13 cellular contexts compared by ENCODE assay signal in the genomic region with DNA sequence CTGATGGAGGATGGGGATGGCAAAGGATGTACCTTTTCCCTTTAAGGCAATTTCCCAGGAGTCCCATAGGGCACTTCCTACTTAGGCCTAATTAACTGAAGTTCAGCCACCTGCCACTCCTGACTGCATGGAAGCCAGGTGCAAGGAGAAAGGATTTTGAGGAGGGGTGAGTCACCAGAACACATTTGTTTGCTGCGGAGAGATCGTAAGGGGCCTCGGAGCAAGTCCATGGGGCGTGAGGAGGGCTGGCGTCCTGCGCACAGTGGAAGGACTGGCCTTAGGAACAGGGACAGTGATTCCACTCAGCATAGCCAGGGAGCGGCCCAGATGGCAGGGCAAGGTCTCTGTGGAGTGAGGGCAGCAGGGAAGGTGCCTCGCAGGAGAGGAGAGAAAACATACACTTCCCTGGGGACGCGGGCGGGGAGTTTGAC. TPM values are rescaled to one million over a fixed set of nuclear protein-coding genes. Genes with fewer than 3 reads are reported as not detected.
A peak's percentile ranks its signal among the peaks of the same experiment; 100 is the strongest.
DNase-seq lines count a peak whose midpoint lies in the region; TF ChIP-seq lines count a peak whose summit lies in the region.
"Had no signal": no experiment of that assay in that cellular context is flagged by ENCODE, and none has a peak within 500 bp of the region (broad histone marks: within the 10 kb centered on the region; RNA-seq: fewer than 3 reads in every experiment).

No MANE protein-coding gene starts in this region.

- no peak overlapping the region for H4K91ac ChIP-seq in H9 (ENCODE audit: insufficient read length, low read depth, low read length)

- H2AFZ ChIP-seq in H9 (ENCODE audit: low read length) (no peak overlapping the region), SK-N-SH (ENCODE audit: low read depth) (no peak overlapping the region)

- H3K36me3 ChIP-seq in esophagus muscularis mucosa (peaks cover 3 to 15% (median 8%) of the 10 kb centered on the region in 4 donors), SK-N-SH (replicated peaks in 1 of 2; ENCODE audit: control insufficient read depth in 1 of 2, insufficient read depth in 2 of 2, low read length in 1 of 2) (peaks cover 0 to 6% of the 10 kb centered on the region in 2 experiments)
- H3K36me3 ChIP-seq: HAP-1 had no signal

- H3K4me1 ChIP-seq in H9 (ENCODE audit: insufficient read depth, low read length) (peaks cover 2% of the 10 kb centered on the region; the same call in 1 of the 2 replicates), esophagus muscularis mucosa (peaks cover 0 to 9% (median 6%) of the 10 kb centered on the region in 4 donors), SK-N-SH (ENCODE audit: control insufficient read depth in 1 of 2, insufficient read depth in 2 of 2, low read depth in 1 of 2, low read length in 1 of 2) (no peaks in the 10 kb centered on the region)
- H3K4me1 ChIP-seq: HAP-1 had no signal

- no peak overlapping the region for H3K4ac ChIP-seq in H9 (ENCODE audit: low read depth, low read length)

- no peak overlapping the region for H2BK120ac ChIP-seq in H9 (ENCODE audit: low read depth, low read length, poor library complexity, severe bottlenecking)

- peak overlapping the region in 1 of 2 experiments; percentile 16; a peak in 1 of 5 replicates for H3K4me3 Mint-ChIP-seq in H9
- H3K4me3 Mint-ChIP-seq: activated CD8-positive, alpha-beta memory T cell treated with anti-CD3 and anti-CD28 coated beads, Interleukin-2, amount 10 ng/mL, durations not matched to agents 7 days and 5 days; activated naive CD8-positive, alpha-beta T cell treated with anti-CD3 and anti-CD28 coated beads for 36 hours had no signal

- H3K4me3 ChIP-seq in esophagus muscularis mucosa (no peak overlapping the region), SK-N-SH (ENCODE audit: low read depth in 2 of 2, low read length in 1 of 2) (no peak overlapping the region)
- H3K4me3 ChIP-seq: HAP-1 had no signal

- H3K9ac ChIP-seq in H9 (ENCODE audit: extremely low read depth, insufficient read length, low read length) (no peak overlapping the region), SK-N-SH (no peak overlapping the region)

- TF ChIP-seq CTCF in 22Rv1 (IDR thresholded peaks at IDR 0.05) (no peak), H9 (conservative IDR thresholded peaks at IDR 0.05) (no peak), esophagus muscularis mucosa (IDR thresholded peaks at IDR 0.05) (no peak), GM10248 (IDR thresholded peaks at IDR 0.05; ENCODE audit: control extremely low read depth, extremely low read depth, low read depth, missing control alignments) (no peak), SK-N-SH (IDR thresholded peaks at IDR 0.05) (no peak)

- DNase-seq in H9 (no peak), NCI-H2196 treated with DMSO at 0.1 percent for 48 hours (lab: John Stamatoyannopoulos, UW; ENCODE audit: unreplicated experiment) (peak; percentile 38), cerebellar cortex (ENCODE audit: low spot score) (peak; percentile 84), esophagus muscularis mucosa (ENCODE audit: extremely low spot score) (no peak), GM10248 (ENCODE audit: extremely low spot score) (no peak), RKO (ENCODE audit: low spot score) (no peak), SK-N-SH (no peak)
- DNase-seq: activated CD8-positive, alpha-beta memory T cell treated with anti-CD3 and anti-CD28 coated beads, Interleukin-2, amount 10 ng/mL, durations not matched to agents 7 days and 5 days; activated naive CD8-positive, alpha-beta T cell treated with anti-CD3 and anti-CD28 coated beads for 36 hours; MM.1S had no signal

- no peak overlapping the region for H4K5ac ChIP-seq in H9 (ENCODE audit: insufficient read length, low read depth, low read length)

- no peak overlapping the region for H2AK5ac ChIP-seq in H9 (ENCODE audit: insufficient read length, low read length)

- H3K56ac ChIP-seq in H9 (ENCODE audit: insufficient read length, low read depth, low read length), result no peak overlapping the region

- H3K79me1 ChIP-seq in H9 (ENCODE audit: insufficient read depth, low read depth, low read length, poor library complexity, severe bottlenecking), result no peaks in the 10 kb centered on the region

- H3K23me2 ChIP-seq in H9 (ENCODE audit: insufficient read length, low read depth, low read length, poor library complexity, severe bottlenecking), result peaks cover 3% of the 10 kb centered on the region

- no peak for TF ChIP-seq POLR2A in esophagus muscularis mucosa (IDR thresholded peaks at IDR 0.05; ENCODE audit: low read depth)

- H4K8ac ChIP-seq in H9 (replicated peaks; ENCODE audit: insufficient read length, low read depth, low read length), result no peak overlapping the region

- H2BK12ac ChIP-seq in H9 (ENCODE audit: insufficient read length, low read depth, low read length), result no peak overlapping the region

- H3K9me3 Mint-ChIP-seq in H9, result peaks cover 0 to 1% of the 10 kb centered on the region in 2 experiments; a peak in 1 of 5 replicates
- H3K9me3 Mint-ChIP-seq: activated naive CD8-positive, alpha-beta T cell treated with anti-CD3 and anti-CD28 coated beads for 36 hours had no signal

- H3K9me3 ChIP-seq in H9 (ENCODE audit: control insufficient read depth, low read depth, low read length), result no peaks in the 10 kb centered on the region
- no peaks in the 10 kb centered on the region for H3K9me3 ChIP-seq in esophagus muscularis mucosa
- no peaks in the 10 kb centered on the region for H3K9me3 ChIP-seq in SK-N-SH
- H3K9me3 ChIP-seq: HAP-1 had no signal

- no peak overlapping the region for H3K14ac ChIP-seq in H9 (ENCODE audit: insufficient read depth, low read length)

- peak overlapping the region in 2 of 3 experiments; percentile 16 to 70; a peak in 1 of 7 replicates for H3K27ac Mint-ChIP-seq in H9
- H3K27ac Mint-ChIP-seq: activated CD8-positive, alpha-beta memory T cell treated with anti-CD3 and anti-CD28 coated beads, Interleukin-2, amount 10 ng/mL, durations not matched to agents 7 days and 5 days; activated naive CD8-positive, alpha-beta T cell treated with anti-CD3 and anti-CD28 coated beads for 36 hours had no signal

- no peak for TF ChIP-seq RAD21 in SK-N-SH (IDR thresholded peaks at IDR 0.05; ENCODE audit: low read length)

- H3K18ac ChIP-seq in H9 (ENCODE audit: insufficient read length, low read depth, low read length), result no peak overlapping the region

- H3K27me3 ChIP-seq in H9 (ENCODE audit: insufficient read depth, low read length), result no peaks in the 10 kb centered on the region; the same call in 1 of the 2 replicates
- H3K27me3 ChIP-seq in esophagus muscularis mucosa, result no peaks in the 10 kb centered on the region
- no peaks in the 10 kb centered on the region for H3K27me3 ChIP-seq in SK-N-SH (ENCODE audit: insufficient read depth)

- TF ChIP-seq EP300 in esophagus muscularis mucosa (IDR thresholded peaks at IDR 0.05), result no peak
- no peak for TF ChIP-seq EP300 in SK-N-SH (IDR thresholded peaks at IDR 0.05; ENCODE audit: borderline replicate concordance in 1 of 2, low read depth in 1 of 2, low read length in 1 of 2)

- peaks cover 31 to 33% of the 10 kb centered on the region in 2 experiments for H3K4me1 Mint-ChIP-seq in H9
- H3K4me1 Mint-ChIP-seq: activated CD8-positive, alpha-beta memory T cell treated with anti-CD3 and anti-CD28 coated beads, Interleukin-2, amount 10 ng/mL, durations not matched to agents 7 days and 5 days had no signal

- CTCF ChIA-PET in GM10248 (lab: Yijun Ruan, JAX), result interaction anchor here (1.3 to 2.1 kb wide), 2 partner anchors 30 to 223 kb away, joined by 3 to 7 read pairs; no protein-coding TSS in a partner anchor
- CTCF ChIA-PET in SK-N-SH (lab: Yijun Ruan, JAX), result interaction anchor here (0.8 to 2.1 kb wide), 4 partner anchors 8 to 234 kb away, joined by 3 to 8 read pairs (median 4); no protein-coding TSS in a partner anchor

- intact Hi-C loops in esophagus muscularis mucosa (cut with DNase I), result no loop called here

- H3K4me2 ChIP-seq in H9 (ENCODE audit: insufficient read depth, insufficient read length, low read length) (no peak overlapping the region), SK-N-SH (no peak overlapping the region)

- H3K27me3 Mint-ChIP-seq in H9 (ENCODE audit: low read depth), result peaks cover 13% of the 10 kb centered on the region
- H3K27me3 Mint-ChIP-seq: activated CD8-positive, alpha-beta memory T cell treated with anti-CD3 and anti-CD28 coated beads, Interleukin-2, amount 10 ng/mL, durations not matched to agents 7 days and 5 days had no signal

- H3K79me2 ChIP-seq in H9 (ENCODE audit: insufficient read depth, low read length) (no peaks in the 10 kb centered on the region), SK-N-SH (ENCODE audit: insufficient read depth) (no peaks in the 10 kb centered on the region)

- H3F3A ChIP-seq in SK-N-SH (replicated peaks; ENCODE audit: insufficient read depth), result no peaks in the 10 kb centered on the region

- no peak overlapping the region for H3K23ac ChIP-seq in H9 (ENCODE audit: insufficient read length, low read depth, low read length)

- H3K9me2 ChIP-seq in SK-N-SH, result no peaks in the 10 kb centered on the region

- no peak overlapping the region for H2BK20ac ChIP-seq in H9 (ENCODE audit: low read depth, low read length, poor library complexity, severe bottlenecking)

- POLR2A ChIA-PET in GM10248 (lab: Yijun Ruan, JAX), result no interaction called here
- POLR2A ChIA-PET in SK-N-SH (lab: Yijun Ruan, JAX), result no interaction called here

- whole genome bisulfite sequencing in H9 (ENCODE audit: extremely low coverage, insufficient read length, low lambda C conversion rate), result no CpG with 5 or more reads among the region's 11 CpGs
- WGBS in esophagus muscularis mucosa, result 89% methylated on average over 11 of the region's 11 CpGs
- WGBS in SK-N-SH (ENCODE audit: low lambda C conversion rate), result 96% methylated on average over 11 of the region's 11 CpGs

- H2BK15ac ChIP-seq in H9 (ENCODE audit: low read depth, low read length), result no peak overlapping the region

- H3K36me3 Mint-ChIP-seq in H9 (ENCODE audit: insufficient read depth in 1 of 3, low read depth in 3 of 3), result peaks cover 0 to 3% (median 0%) of the 10 kb centered on the region in 3 experiments; a peak in 1 of 7 replicates
- H3K36me3 Mint-ChIP-seq: activated CD8-positive, alpha-beta memory T cell treated with anti-CD3 and anti-CD28 coated beads, Interleukin-2, amount 10 ng/mL, durations not matched to agents 7 days and 5 days had no signal

- peak overlapping the region; percentile 78 for H3K27ac ChIP-seq in 22Rv1
- no peak overlapping the region for H3K27ac ChIP-seq in H9 (ENCODE audit: insufficient read length, low read depth, low read length)
- no peak overlapping the region for H3K27ac ChIP-seq in esophagus muscularis mucosa (replicated peaks in 1 of 4)
- H3K27ac ChIP-seq in SK-N-SH (ENCODE audit: low read depth in 2 of 2, low read length in 1 of 2), result no peak overlapping the region
- H3K27ac ChIP-seq: RWPE1 had no signal

- no peak overlapping the region for H2BK5ac ChIP-seq in H9 (ENCODE audit: insufficient read length, low read length)

- no peak overlapping the region for H3T11ph ChIP-seq in H9 (ENCODE audit: low read length)

- H4K20me1 ChIP-seq in H9 (ENCODE audit: control insufficient read depth, insufficient read depth, insufficient read length) (no peaks in the 10 kb centered on the region), SK-N-SH (ENCODE audit: insufficient read depth) (no peaks in the 10 kb centered on the region)

RNA-seq across cellular contexts. Expression of a gene that starts 11.8 kb away (rescaled TPM):
- total RNA-seq in H9 (2021), result 24.3 and 25.9 TPM in 2 replicates
- total RNA-seq in esophagus muscularis mucosa, result 100 to 1,000 TPM in 3 of 4 donors, 10 to 100 TPM in 1; 83.9 to 152 (median 111) TPM
- polyA plus RNA-seq in SK-N-SH (2012; rRNA removed), result 17.2 and 24.9 TPM in 2 replicates
- polyA plus RNA-seq in SK-N-SH (2012; cell fraction: cytosol; rRNA removed), result 11.7 and 18.7 TPM in 2 replicates
- polyA plus RNA-seq in SK-N-SH (2012; cell fraction: nucleus; rRNA removed), result 80.3 and 107 TPM in 2 replicates

RNA-seq across cellular contexts. Expression of a gene that starts 30.5 kb away (rescaled TPM):
- total RNA-seq in H9 (2021), result 200 and 209 TPM in 2 replicates
- total RNA-seq in esophagus muscularis mucosa, result 100 to 1,000 TPM; 152 to 252 (median 191) TPM
- polyA plus RNA-seq in SK-N-SH (2012; rRNA removed), result 298 and 402 TPM in 2 replicates
- polyA plus RNA-seq in SK-N-SH (2012; cell fraction: cytosol; rRNA removed), result 379 and 385 TPM in 2 replicates
- 112 and 116 TPM in 2 replicates for polyA plus RNA-seq in SK-N-SH (2012; cell fraction: nucleus; rRNA removed)

Comparison
In these comparisons a context has a peak if more than half of its experiments do, and no peak if none do; other contexts are left out.
1. DNase-seq: peak in NCI-H2196 treated with DMSO at 0.1 percent for 48 hours (single experiment) and cerebellar cortex (single experiment); none in H9 (single experiment), esophagus muscularis mucosa (single experiment), GM10248 (single experiment), RKO (single experiment) and SK-N-SH (single experiment).